22 cellular contexts compared by ENCODE assay signal in genomic region chr15:52238149-52238548, GRCh38. TPM values are rescaled to one million over a fixed set of nuclear protein-coding genes. Genes with fewer than 3 reads are reported as not detected.
DNase-seq lines count a peak whose midpoint lies in the region; ATAC-seq lines count a peak whose summit lies in the region.
"Had no signal": no experiment of that assay in that cellular context is flagged by ENCODE, and none has a peak within 500 bp of the region (broad histone marks: within the 10 kb centered on the region; RNA-seq: fewer than 3 reads in every experiment).

No MANE protein-coding gene starts in this region.

- no peak overlapping the region for H3K4me3 Mint-ChIP-seq in stimulated activated memory B cell treated with anti-CD40 and anti-IgM and Interleukin-4, amounts not matched to agents 10 μg/mL and 1 μg/mL and 100 μg/mL, for 72 hours
- H3K4me3 Mint-ChIP-seq: CD8-positive, alpha-beta memory T cell had no signal

- no peaks in the 10 kb centered on the region for H3K27me3 Mint-ChIP-seq in stimulated activated memory B cell treated with anti-CD40 and anti-IgM and Interleukin-4, amounts not matched to agents 10 μg/mL and 1 μg/mL and 100 μg/mL, for 72 hours
- H3K27me3 Mint-ChIP-seq: CD4-positive, alpha-beta T cell; CD8-positive, alpha-beta memory T cell had no signal

- no peak overlapping the region for H3K27ac ChIP-seq in right cardiac atrium (ENCODE audit: low read length)
- H3K27ac ChIP-seq: 22Rv1, GM23248 had no signal

- no peaks in the 10 kb centered on the region for H3K36me3 Mint-ChIP-seq in stimulated activated memory B cell treated with anti-CD40 and anti-IgM and Interleukin-4, amounts not matched to agents 10 μg/mL and 1 μg/mL and 100 μg/mL, for 72 hours
- H3K36me3 Mint-ChIP-seq: CD14-positive monocyte had no signal

- no peaks in the 10 kb centered on the region for H3K9me3 Mint-ChIP-seq in stimulated activated memory B cell treated with anti-CD40 and anti-IgM and Interleukin-4, amounts not matched to agents 10 μg/mL and 1 μg/mL and 100 μg/mL, for 72 hours
- H3K9me3 Mint-ChIP-seq: CD4-positive, alpha-beta T cell; CD8-positive, alpha-beta memory T cell had no signal

- intact Hi-C loops in Right ventricle myocardium inferior (cut with DNase I) (no loop called here), left cardiac atrium (cut with DNase I) (no loop called here), left ventricle myocardium superior (cut with micrococcal nuclease) (no loop called here), right cardiac atrium (cut with DNase I) (no loop called here)

- H3K9me3 ChIP-seq in right cardiac atrium (ENCODE audit: control insufficient read depth, low read length) = no peaks in the 10 kb centered on the region
- H3K9me3 ChIP-seq: BE2C; BLaER1 treated with 17β-estradiol and CSF1 and Interleukin-3, amounts not matched to agents 10 nM and 100 nM had no signal

- no peak for DNase-seq in Right ventricle myocardium inferior (ENCODE audit: missing footprints)
- no peak for DNase-seq in left cardiac atrium
- no peak for DNase-seq in left ventricle myocardium superior
- no peak for DNase-seq in right cardiac atrium
- peak; percentile 51 for DNase-seq in mesenteric fat pad (ENCODE audit: low spot score)
- DNase-seq in NCI-H748 (lab: John Stamatoyannopoulos, UW; ENCODE audit: unreplicated experiment) = no peak
- DNase-seq: BE2C; CD4-positive, alpha-beta T cell; CD8-positive, alpha-beta memory T cell; DMS 273 treated with DMSO at 0.1 percent for 48 hours; DMS79; EL; GDM1; GM23248; H7; HCEC 1CT had no signal

- no peaks in the 10 kb centered on the region for H3K27me3 ChIP-seq in right cardiac atrium (ENCODE audit: control insufficient read depth, insufficient read depth)
- H3K27me3 ChIP-seq: BE2C; BLaER1 treated with 17β-estradiol and CSF1 and Interleukin-3, amounts not matched to agents 10 nM and 100 nM had no signal

- no peak overlapping the region for H3K4me3 ChIP-seq in right cardiac atrium (ENCODE audit: low read length)
- H3K4me3 ChIP-seq: BLaER1 treated with 17β-estradiol and CSF1 and Interleukin-3, amounts not matched to agents 10 nM and 100 nM; GM12878; GM23248 had no signal

- peaks cover 4% of the 10 kb centered on the region for H3K4me1 ChIP-seq in right cardiac atrium (ENCODE audit: control insufficient read depth, insufficient read depth, low read length)
- H3K4me1 ChIP-seq: BE2C had no signal

- 81% methylated on average over 3 of the region's 3 CpGs for WGBS in right cardiac atrium

- H3K27ac Mint-ChIP-seq in stimulated activated memory B cell treated with anti-CD40 and anti-IgM and Interleukin-4, amounts not matched to agents 10 μg/mL and 1 μg/mL and 100 μg/mL, for 72 hours = peak overlapping the region; percentile 95
- H3K27ac Mint-ChIP-seq: CD14-positive monocyte had no signal

- ATAC-seq in Right ventricle myocardium inferior = peak; percentile 49
- no peak for ATAC-seq in left cardiac atrium
- peak; percentile 69 for ATAC-seq in left ventricle myocardium superior
- ATAC-seq in right cardiac atrium = no peak
- ATAC-seq in stimulated activated memory B cell treated with anti-CD40 and anti-IgM and Interleukin-4, amounts not matched to agents 10 μg/mL and 1 μg/mL and 100 μg/mL, for 72 hours = no peak
- ATAC-seq in GM21515 (IDR thresholded peaks at IDR 0.05; ENCODE audit: unreplicated experiment) = no peak
- ATAC-seq: GM12878 had no signal

- peaks cover 54% of the 10 kb centered on the region for H3K4me1 Mint-ChIP-seq in stimulated activated memory B cell treated with anti-CD40 and anti-IgM and Interleukin-4, amounts not matched to agents 10 μg/mL and 1 μg/mL and 100 μg/mL, for 72 hours

RNA-seq across cellular contexts. Expression of gene GNB5, which starts 47.0 kb away (rescaled TPM):
- total RNA-seq in Right ventricle myocardium inferior (10.6 TPM), left cardiac atrium (10 to 100 TPM; 36.3 to 63.4 TPM), left ventricle myocardium superior (10.1 TPM), right cardiac atrium (10 to 100 TPM; 35.8 to 50.9 (median 37.2) TPM), mesenteric fat pad (8.9 TPM)
- polyA plus RNA-seq in right cardiac atrium = 19.5 TPM

RNA-seq across cellular contexts. Expression of gene MYO5C, which starts 57.5 kb away (rescaled TPM):
- 3.4 TPM for total RNA-seq in Right ventricle myocardium inferior
- total RNA-seq in left cardiac atrium = 10 to 100 TPM in 1 of 2 donors, 1 to 10 TPM in 1; 8.2 to 17.1 TPM
- 2.1 TPM for total RNA-seq in left ventricle myocardium superior
- total RNA-seq in right cardiac atrium = 1 to 10 TPM; 3.9 to 9.2 (median 4.6) TPM
- polyA plus RNA-seq in right cardiac atrium = 1.6 TPM
- 18.5 TPM for total RNA-seq in mesenteric fat pad
- total RNA-seq: GM23248 had no signal
- polyA plus RNA-seq: CD14-positive monocyte, GM23248 had no signal

Comparison
In these comparisons a context has a peak if more than half of its experiments do, and no peak if none do; other contexts are left out.
1. ATAC-seq: peak in Right ventricle myocardium inferior (single experiment) and left ventricle myocardium superior (single experiment); none in left cardiac atrium (0 of 2), right cardiac atrium (0 of 2), stimulated activated memory B cell treated with anti-CD40 and anti-IgM and Interleukin-4, amounts not matched to agents 10 μg/mL and 1 μg/mL and 100 μg/mL, for 72 hours (single experiment) and GM21515 (single experiment).